ENCODE assay signal across 8 cellular contexts in genomic region chr22:30694171-30694637, GRCh38.
DNase-seq lines count a peak whose midpoint lies in the region; ATAC-seq lines count a peak whose summit lies in the region.

No MANE protein-coding gene starts in this region.

- H3K27me3 ChIP-seq in layer of hippocampus (ENCODE audit: control insufficient read depth, insufficient read depth, low read length): no peaks in the 10 kb centered on the region

- peak overlapping the region; percentile 92 for H3K27ac ChIP-seq in layer of hippocampus (ENCODE audit: low read depth, low read length)

- ATAC-seq in HG03469 (IDR thresholded peaks at IDR 0.05; ENCODE audit: unreplicated experiment) (no peak), GM19023 (IDR thresholded peaks at IDR 0.05; ENCODE audit: unreplicated experiment) (no peak)

- DNase-seq in EL: peak; percentile 43
- DNase-seq in NCI-H146 (lab: John Stamatoyannopoulos, UW): peak; percentile 73
- peak; percentile 27 for DNase-seq in activated CD4-positive, alpha-beta T cell treated with anti-CD3 and anti-CD28 coated beads for 1 hour
- DNase-seq in cerebellar cortex (ENCODE audit: low spot score): peak; percentile 69
- peak; percentile 11 to 45 (median 24) for DNase-seq in stimulated activated CD4-positive, alpha-beta T cell treated with anti-CD3 and anti-CD28 coated beads, Interleukin-1b, Interleukin-23, amount 100 ng/mL, for 24 hours (ENCODE audit: low read depth in 4 of 4, low spot score in 1 of 4)
